Comparison of ENCODE assay signal across 14 cellular contexts in genomic region chr13:75135325-75135825, GRCh38.
DNase-seq lines count a peak whose midpoint lies in the region; ATAC-seq and TF ChIP-seq lines count a peak whose summit lies in the region.
"Had no signal": no experiment of that assay in that cellular context is flagged by ENCODE, and none has a peak within 500 bp of the region (broad histone marks: within the 10 kb centered on the region; RNA-seq: fewer than 3 reads in every experiment).

No MANE protein-coding gene starts in this region.

- H2AK5ac ChIP-seq in IMR-90 (ENCODE audit: low read depth, low read length) = no peak overlapping the region

- TF ChIP-seq CTCF in IMR-90 (conservative IDR thresholded peaks at IDR 0.05; ENCODE audit: low read depth, low read length) (no peak), brain microvascular endothelial cell (IDR thresholded peaks at IDR 0.05; ENCODE audit: low read depth, low read length, missing control alignments) (no peak), GM13977 (IDR thresholded peaks at IDR 0.05; ENCODE audit: extremely low read depth, insufficient read depth, missing control alignments) (no peak), MM.1S (IDR thresholded peaks at IDR 0.05; ENCODE audit: low read length) (no peak)

- H2AK9ac ChIP-seq in IMR-90 (replicated peaks; ENCODE audit: low read depth, low read length, poor library complexity) = no peak overlapping the region

- no peak overlapping the region for H3K23ac ChIP-seq in IMR-90 (ENCODE audit: low read depth, low read length)

- H3K36me3 ChIP-seq in IMR-90 (ENCODE audit: control insufficient read depth, insufficient read depth, low read length) = no peaks in the 10 kb centered on the region
- H3K36me3 ChIP-seq in brain microvascular endothelial cell (replicated peaks) = no peaks in the 10 kb centered on the region
- H3K36me3 ChIP-seq in MM.1S (replicated peaks; ENCODE audit: insufficient read depth, low read length) = no peaks in the 10 kb centered on the region
- H3K36me3 ChIP-seq: thyroid gland had no signal

- peak overlapping the region; percentile 73 for H2BK120ac ChIP-seq in IMR-90 (ENCODE audit: low read depth, low read length)

- H4K5ac ChIP-seq in IMR-90 (ENCODE audit: low read depth, low read length) = no peak overlapping the region

- peak overlapping the region; percentile 71; the same call in 1 of the 2 replicates for H2BK20ac ChIP-seq in IMR-90 (ENCODE audit: low read depth, low read length)

- DNase-seq in AG08396 (ENCODE audit: low spot score) (peak; percentile 18), IMR-90 (peak; percentile 93), brain microvascular endothelial cell (peak; percentile 98), iris pigment epithelial cell (ENCODE audit: low read depth) (peak; percentile 98), GM13977 (ENCODE audit: low spot score) (no peak), MM.1S (no peak)
- DNase-seq in activated CD4-positive, alpha-beta T cell treated with anti-CD3 and anti-CD28 coated beads for 48 hours = no peak
- DNase-seq in effector memory CD8-positive, alpha-beta T cell = no peak
- DNase-seq: activated CD4-positive, alpha-beta T cell treated with anti-CD3 and anti-CD28 coated beads, Interleukin-2, amount 10 ng/mL, durations not matched to agents 7 days and 5 days; activated naive CD4-positive, alpha-beta T cell treated with anti-CD3 and anti-CD28 coated beads for 36 hours; dorsolateral prefrontal cortex; SHP77 treated with DMSO at 0.1 percent for 48 hours; thyroid gland had no signal

- TF ChIP-seq POLR2A in IMR-90 (IDR thresholded peaks at IDR 0.05; ENCODE audit: low read depth, low read length) = no peak

- WGBS in IMR-90 (ENCODE audit: extremely low coverage in 2 of 2, insufficient read length in 1 of 2), 2 experiments = no CpG with 5 or more reads among the region's 6 CpGs

- H3K4ac ChIP-seq in IMR-90 (ENCODE audit: low read depth, low read length) = no peak overlapping the region

- peaks cover 4 to 5% of the 10 kb centered on the region in 2 donors for H3K9me3 Mint-ChIP-seq in effector memory CD8-positive, alpha-beta T cell

- H3F3A ChIP-seq in MM.1S (ENCODE audit: insufficient read depth, low read length) = no peaks in the 10 kb centered on the region

- no TSS peak for BruUV-seq in IMR-90 (replicated peaks; lab: Mats Ljungman, UMichigan)

- H2AFZ ChIP-seq in IMR-90 (replicated peaks; ENCODE audit: low read length, poor library complexity) (no peak overlapping the region), MM.1S (ENCODE audit: low read length) (no peak overlapping the region)

- H3K9ac ChIP-seq in IMR-90 (ENCODE audit: low read depth, low read length) (no peak overlapping the region), MM.1S (ENCODE audit: low read length) (no peak overlapping the region)

- POLR2A ChIA-PET in IMR-90 (lab: Charles Lee; ENCODE audit: unreplicated experiment) = no interaction called here

- dilution Hi-C loops in IMR-90 (cut with HindIII; ENCODE audit: low sequenced_read_pairs, unreplicated experiment) = no loop called here

- H4K20me1 ChIP-seq in IMR-90 (ENCODE audit: insufficient read depth, low read length) = no peaks in the 10 kb centered on the region
- no peaks in the 10 kb centered on the region for H4K20me1 ChIP-seq in MM.1S (ENCODE audit: insufficient read depth, low read length)

- H3K79me2 ChIP-seq in MM.1S (ENCODE audit: low read length) = no peaks in the 10 kb centered on the region

- H3K4me1 ChIP-seq in IMR-90 (ENCODE audit: control insufficient read depth, insufficient read depth, low read length) (no peaks in the 10 kb centered on the region), MM.1S (ENCODE audit: low read length) (no peaks in the 10 kb centered on the region)
- H3K4me1 ChIP-seq: thyroid gland had no signal

- no peak overlapping the region for H2BK15ac ChIP-seq in IMR-90 (ENCODE audit: low read depth, low read length)

- no peaks in the 10 kb centered on the region for H3K9me1 ChIP-seq in IMR-90 (ENCODE audit: insufficient read depth, low read length)

- no peaks in the 10 kb centered on the region for H3K79me1 ChIP-seq in IMR-90 (ENCODE audit: low read depth in 1 of 2, low read length in 2 of 2)

- no peak overlapping the region for H3K4me3 ChIP-seq in IMR-90 (ENCODE audit: insufficient read depth, low read depth, low read length)
- H3K4me3 ChIP-seq in brain microvascular endothelial cell (ENCODE audit: low read depth, low read length) = peak overlapping the region; percentile 31
- no peak overlapping the region for H3K4me3 ChIP-seq in MM.1S (ENCODE audit: low read length)
- H3K4me3 ChIP-seq: dorsolateral prefrontal cortex, thyroid gland had no signal

- peaks cover 19 to 30% of the 10 kb centered on the region in 2 donors for H3K27me3 Mint-ChIP-seq in effector memory CD8-positive, alpha-beta T cell

- H3K9me3 ChIP-seq in IMR-90 (ENCODE audit: control insufficient read depth, insufficient read depth, low read length) = peaks cover 5% of the 10 kb centered on the region
- H3K9me3 ChIP-seq in MM.1S (replicated peaks; ENCODE audit: insufficient read depth, low read length) = no peaks in the 10 kb centered on the region
- H3K9me3 ChIP-seq: thyroid gland had no signal

- H3K27ac Mint-ChIP-seq in effector memory CD8-positive, alpha-beta T cell = no peak overlapping the region
- H3K27ac Mint-ChIP-seq: activated CD4-positive, alpha-beta T cell treated with anti-CD3 and anti-CD28 coated beads, Interleukin-2, amount 10 ng/mL, durations not matched to agents 7 days and 5 days; activated naive CD4-positive, alpha-beta T cell treated with anti-CD3 and anti-CD28 coated beads for 36 hours had no signal

- in situ Hi-C loops in IMR-90 (cut with MboI; ENCODE audit: low sequenced_read_pairs) = no loop called here
- in situ Hi-C loops in brain microvascular endothelial cell (cut with HindIII; ENCODE audit: low pct_ligation_motif_present, low sequenced_read_pairs) = no loop called here
- in situ Hi-C loops in GM13977 (cut with MboI; ENCODE audit: low pct_unique_long_range_greater_than_20kb, low sequenced_read_pairs, unreplicated experiment) = no loop called here

- 0 out of 4 replicates have a peak overlapping the region, but pooled peaks of 1 of the 2 experiments have one; percentile 56 for H4K8ac ChIP-seq in IMR-90 (ENCODE audit: low read depth in 2 of 2, low read length in 2 of 2)

- H3K14ac ChIP-seq in IMR-90 (replicated peaks; ENCODE audit: low read depth, low read length) = no peak overlapping the region

- ATAC-seq in IMR-90 (ENCODE audit: low read depth) = peak; percentile 84
- ATAC-seq in effector memory CD8-positive, alpha-beta T cell (replicated peaks) = no peak

- H3K18ac ChIP-seq in IMR-90 (ENCODE audit: low read depth, low read length) = no peak overlapping the region

- H3K27me3 ChIP-seq in IMR-90 (ENCODE audit: control insufficient read depth, insufficient read depth, low read length) = no peaks in the 10 kb centered on the region
- H3K27me3 ChIP-seq in brain microvascular endothelial cell (replicated peaks) = no peaks in the 10 kb centered on the region
- no peaks in the 10 kb centered on the region for H3K27me3 ChIP-seq in MM.1S (replicated peaks; ENCODE audit: insufficient read depth, low read length)
- H3K27me3 ChIP-seq: dorsolateral prefrontal cortex, thyroid gland had no signal

- no peak for TF ChIP-seq RAD21 in IMR-90 (IDR thresholded peaks at IDR 0.05; ENCODE audit: low read length)

- intact Hi-C loops in IMR-90 (cut with micrococcal nuclease) = no loop called here

- no peaks in the 10 kb centered on the region for H3K36me3 Mint-ChIP-seq in effector memory CD8-positive, alpha-beta T cell (ENCODE audit: insufficient read depth)

- no peak overlapping the region; the same call in 1 of the 2 replicates for H3K4me2 ChIP-seq in IMR-90 (ENCODE audit: low read depth, low read length)
- no peak overlapping the region for H3K4me2 ChIP-seq in MM.1S (ENCODE audit: low read depth, low read length)

- CTCF ChIA-PET in IMR-90 (lab: Yijun Ruan, JAX) = interaction anchor here (0.6 kb wide), 1 partner anchor 397 kb away, joined by 3 read pairs; no protein-coding TSS in a partner anchor

- no peak overlapping the region for H4K91ac ChIP-seq in IMR-90 (ENCODE audit: insufficient read depth, low read depth, low read length)

- no peaks in the 10 kb centered on the region for H3K4me1 Mint-ChIP-seq in effector memory CD8-positive, alpha-beta T cell (ENCODE audit: low read depth in 2 of 2)
- H3K4me1 Mint-ChIP-seq: activated CD4-positive, alpha-beta T cell treated with anti-CD3 and anti-CD28 coated beads, Interleukin-2, amount 10 ng/mL, durations not matched to agents 7 days and 5 days had no signal

- no peak overlapping the region for H3K4me3 Mint-ChIP-seq in effector memory CD8-positive, alpha-beta T cell
- H3K4me3 Mint-ChIP-seq: activated CD4-positive, alpha-beta T cell treated with anti-CD3 and anti-CD28 coated beads, Interleukin-2, amount 10 ng/mL, durations not matched to agents 7 days and 5 days; activated naive CD4-positive, alpha-beta T cell treated with anti-CD3 and anti-CD28 coated beads for 36 hours had no signal

- H3K27ac ChIP-seq in IMR-90 (ENCODE audit: insufficient read depth, low read length) (no peak overlapping the region), brain microvascular endothelial cell (peak overlapping the region; percentile 95), MM.1S (ENCODE audit: low read length) (no peak overlapping the region)
- H3K27ac ChIP-seq: C4-2B, dorsolateral prefrontal cortex, thyroid gland had no signal

- H3K9me2 ChIP-seq in MM.1S (replicated peaks; ENCODE audit: insufficient read depth, low read length) = no peaks in the 10 kb centered on the region

- no peak overlapping the region for H3K56ac ChIP-seq in IMR-90 (ENCODE audit: extremely low read depth, insufficient read depth, low read length)

- H2BK5ac ChIP-seq in IMR-90 (ENCODE audit: low read depth, low read length, poor library complexity, severe bottlenecking) = no peak overlapping the region

TF ChIP-seq in IMR-90, 13 proteins besides CTCF, POLR2A, EP300 and RAD21:
- TF ChIP-seq MAFK (IDR thresholded peaks at IDR 0.05; ENCODE audit: low read depth, low read length) = peak; percentile 96
- no peak for TF ChIP-seq CEBPB (IDR thresholded peaks at IDR 0.05; ENCODE audit: low read depth, low read length)
- peak; percentile 18; the same call in 1 of the 2 replicates for TF ChIP-seq FOS (IDR thresholded peaks at IDR 0.05; ENCODE audit: low read depth, low read length)
- TF ChIP-seq ELK1 (IDR thresholded peaks at IDR 0.05; ENCODE audit: borderline replicate concordance, low read depth, low read length) = no peak
- peak; percentile 34; the same call in 1 of the 2 replicates for TF ChIP-seq NFE2L2 (IDR thresholded peaks at IDR 0.05; ENCODE audit: low read depth, low read length)
- no peak for TF ChIP-seq RCOR1 (IDR thresholded peaks at IDR 0.05; ENCODE audit: insufficient replicate concordance, low read length)

Comparison
In these comparisons a context has a peak if more than half of its experiments do, and no peak if none do; other contexts are left out.
1. DNase-seq: peak in AG08396 (single experiment), IMR-90 (single experiment), brain microvascular endothelial cell (single experiment) and iris pigment epithelial cell (single experiment); none in GM13977 (single experiment), activated CD4-positive, alpha-beta T cell treated with anti-CD3 and anti-CD28 coated beads for 48 hours (single experiment), effector memory CD8-positive, alpha-beta T cell (0 of 3) and MM.1S (single experiment).